In genomic region chr12:7092986-7093460, GRCh38 we compare ENCODE assay signal across 10 cellular contexts. TPM values are rescaled to one million over a fixed set of nuclear protein-coding genes. Genes with fewer than 3 reads are reported as not detected.
DNase-seq lines count a peak whose midpoint lies in the region; ATAC-seq and TF ChIP-seq lines count a peak whose summit lies in the region.
"Had no signal": no experiment of that assay in that cellular context is flagged by ENCODE, and none has a peak within 500 bp of the region (broad histone marks: within the 10 kb centered on the region; RNA-seq: fewer than 3 reads in every experiment).

No MANE protein-coding gene starts in this region.

- DNase-seq in NCI-H2081 treated with DMSO at 0.1 percent for 48 hours (lab: John Stamatoyannopoulos, UW) (no peak), posterior vena cava (ENCODE audit: low spot score) (no peak), mucosa of gallbladder (ENCODE audit: low spot score) (no peak)

- no peak overlapping the region for H3K27ac Mint-ChIP-seq in activated T-helper 17 cell treated with anti-CD3 and anti-CD28 coated beads, Interleukin-2, amount 50 U/mL, for 72 hours

- TF ChIP-seq RAD21 in liver (IDR thresholded peaks at IDR 0.05), result no peak

- no peak overlapping the region; a peak in 1 of 22 replicates for H3K27ac ChIP-seq in BLaER1 treated with 17β-estradiol and CSF1 and Interleukin-3, amounts not matched to agents 10 nM and 100 nM
- H3K27ac ChIP-seq in liver (ENCODE audit: low read depth in 1 of 2, low read length in 2 of 2), result peak overlapping the region; percentile 64 to 89
- H3K27ac ChIP-seq in skin epidermis, result peak overlapping the region in 20 of 21 experiments; percentile 3 to 94 (median 78)

- H3K36me3 ChIP-seq in BLaER1 treated with 17β-estradiol and CSF1 and Interleukin-3, amounts not matched to agents 10 nM and 100 nM, result peaks cover 0 to 7% (median 0%) of the 10 kb centered on the region in 11 experiments; a peak in 5 of 22 replicates
- H3K36me3 ChIP-seq in liver (ENCODE audit: control insufficient read depth in 4 of 4, insufficient read depth in 3 of 4, low read depth in 1 of 4, low read length in 3 of 4), result peaks cover 2 to 21% (median 13%) of the 10 kb centered on the region in 4 donors

- peaks cover 5% of the 10 kb centered on the region for H3K27me3 Mint-ChIP-seq in activated T-helper 17 cell treated with anti-CD3 and anti-CD28 coated beads, Interleukin-2, amount 50 U/mL, for 72 hours
- H3K27me3 Mint-ChIP-seq: activated B cell treated with CpG ODN at 0.5 μM for 24 hours had no signal

- intact Hi-C loops in posterior vena cava (cut with DNase I), result loop anchor here in 1 of 2 donors (1.0 to 10.0 kb wide), 2 partner anchors 16 to 128 kb away; partner anchors contain the start of gene C1RL

- H4K20me1 ChIP-seq in BLaER1 treated with 17β-estradiol and CSF1 and Interleukin-3, amounts not matched to agents 10 nM and 100 nM, result no peaks in the 10 kb centered on the region

- no peaks in the 10 kb centered on the region for H3K4me1 Mint-ChIP-seq in activated T-helper 17 cell treated with anti-CD3 and anti-CD28 coated beads, Interleukin-2, amount 50 U/mL, for 72 hours

- H3K4me2 ChIP-seq in BLaER1 treated with 17β-estradiol and CSF1 and Interleukin-3, amounts not matched to agents 10 nM and 100 nM, result 0 out of 22 replicates have a peak overlapping the region, but pooled peaks of 1 of the 11 experiments have one; percentile 57

- H3K36me3 Mint-ChIP-seq in activated T-helper 17 cell treated with anti-CD3 and anti-CD28 coated beads, Interleukin-2, amount 50 U/mL, for 72 hours (ENCODE audit: low read depth), result peaks cover 4% of the 10 kb centered on the region

- H3K9ac ChIP-seq in BLaER1 treated with 17β-estradiol and CSF1 and Interleukin-3, amounts not matched to agents 10 nM and 100 nM, result peak overlapping the region in 8 of 11 experiments; percentile 4 to 51 (median 36); a peak in 12 of 22 replicates
- H3K9ac ChIP-seq in liver (ENCODE audit: low read depth in 1 of 2, low read length in 2 of 2), result peak overlapping the region in 1 of 2 donors; percentile 65

- TF ChIP-seq CTCF in liver (IDR thresholded peaks at IDR 0.05; ENCODE audit: low read depth, low read length, missing input control), result no peak

- WGBS in liver, result 61% methylated on average over 8 of the region's 8 CpGs

- H3K9me3 Mint-ChIP-seq in activated T-helper 17 cell treated with anti-CD3 and anti-CD28 coated beads, Interleukin-2, amount 50 U/mL, for 72 hours, result no peaks in the 10 kb centered on the region
- H3K9me3 Mint-ChIP-seq: activated B cell treated with CpG ODN at 0.5 μM for 24 hours had no signal

- H3K27me3 ChIP-seq in BLaER1 treated with 17β-estradiol and CSF1 and Interleukin-3, amounts not matched to agents 10 nM and 100 nM, result 0 out of 22 replicates have a peak, but pooled peaks cover 0 to 5% (median 0%) of the 10 kb centered on the region in 11 experiments
- no peaks in the 10 kb centered on the region for H3K27me3 ChIP-seq in liver (ENCODE audit: control insufficient read depth in 4 of 4, insufficient read depth in 4 of 4, low read length in 3 of 4)

- H3K4me1 ChIP-seq in BLaER1 treated with 17β-estradiol and CSF1 and Interleukin-3, amounts not matched to agents 10 nM and 100 nM, result peaks cover 22 to 27% (median 25%) of the 10 kb centered on the region in 10 experiments
- peaks cover 8 to 43% (median 31%) of the 10 kb centered on the region in 4 donors for H3K4me1 ChIP-seq in liver (ENCODE audit: control insufficient read depth in 4 of 4, insufficient read depth in 4 of 4, low read length in 3 of 4)

- H3K4me3 ChIP-seq in BLaER1 treated with 17β-estradiol and CSF1 and Interleukin-3, amounts not matched to agents 10 nM and 100 nM, result no peak overlapping the region
- H3K4me3 ChIP-seq in liver (ENCODE audit: low read depth in 1 of 3, low read length in 3 of 3), result no peak overlapping the region
- H3K4me3 ChIP-seq in skin epidermis, result no peak overlapping the region

- H3K4me3 Mint-ChIP-seq in activated T-helper 17 cell treated with anti-CD3 and anti-CD28 coated beads, Interleukin-2, amount 50 U/mL, for 72 hours, result peak overlapping the region; percentile 84

- H3K9me3 ChIP-seq in BLaER1 treated with 17β-estradiol and CSF1 and Interleukin-3, amounts not matched to agents 10 nM and 100 nM (replicated peaks in 1 of 11), result no peaks in the 10 kb centered on the region
- H3K9me3 ChIP-seq in liver (ENCODE audit: control insufficient read depth in 4 of 4, low read length in 3 of 4), result no peaks in the 10 kb centered on the region

- no peak for ATAC-seq in activated T-helper 17 cell treated with anti-CD3 and anti-CD28 coated beads, Interleukin-2, amount 50 U/mL, for 72 hours (replicated peaks)
- ATAC-seq in HG03159 (IDR thresholded peaks at IDR 0.05; ENCODE audit: unreplicated experiment), result no peak

TF ChIP-seq in liver, 16 proteins besides CTCF, POLR2A, EP300 and RAD21 (continues in another document):
- TF ChIP-seq FOXA1 (IDR thresholded peaks at IDR 0.05) (no peak), ZBTB33 (IDR thresholded peaks at IDR 0.05) (no peak), RXRA (IDR thresholded peaks at IDR 0.05) (no peak), GABPA (IDR thresholded peaks at IDR 0.05 in 1 of 2, conservative IDR thresholded peaks at IDR 0.05 in 1 of 2) (no peak), SP1 (IDR thresholded peaks at IDR 0.05) (no peak), EGR1 (IDR thresholded peaks at IDR 0.05; ENCODE audit: low read depth in 2 of 2) (no peak), NR2F2 (IDR thresholded peaks at IDR 0.05) (no peak), FOXA2 (IDR thresholded peaks at IDR 0.05) (no peak), ATF3 (IDR thresholded peaks at IDR 0.05) (no peak), JUND (IDR thresholded peaks at IDR 0.05) (no peak)

RNA-seq across cellular contexts. Expression of gene C1R, which starts 0.8 kb away (rescaled TPM):
- total RNA-seq in activated T-helper 17 cell treated with anti-CD3 and anti-CD28 coated beads, Interleukin-2, amount 50 U/mL, for 72 hours, result 1 to 10 TPM; 3.2 to 3.3 TPM
- total RNA-seq in liver, result 1,000 to 10,000 TPM in 1 of 2 donors, 100 to 1,000 TPM in 1; 211 to 1,249 TPM
- polyA plus RNA-seq in liver, result 1,000 to 10,000 TPM; 1,058 to 1,822 TPM
- total RNA-seq in posterior vena cava, result 1,000 to 10,000 TPM; 1,008 to 1,686 TPM
- total RNA-seq in mucosa of gallbladder, result 303 TPM

RNA-seq across cellular contexts. Expression of gene C1RL, which starts 16.0 kb away (rescaled TPM):
- 10 to 100 TPM; 14.0 to 30.6 TPM for total RNA-seq in activated T-helper 17 cell treated with anti-CD3 and anti-CD28 coated beads, Interleukin-2, amount 50 U/mL, for 72 hours
- 100 to 1,000 TPM in 1 of 2 donors, 10 to 100 TPM in 1; 67.5 to 188 TPM for total RNA-seq in liver
- polyA plus RNA-seq in liver, result 100 to 1,000 TPM; 104 to 145 TPM
- total RNA-seq in posterior vena cava, result 100 to 1,000 TPM in 1 of 2 donors, 10 to 100 TPM in 1; 79.5 to 122 TPM
- total RNA-seq in mucosa of gallbladder, result 49.6 TPM

RNA-seq across cellular contexts. Expression of gene C1S, which starts 32.5 kb away (rescaled TPM):
- 10 to 100 TPM in 1 of 2 donors, 1 to 10 TPM in 1; 6.9 to 13.1 TPM for total RNA-seq in activated T-helper 17 cell treated with anti-CD3 and anti-CD28 coated beads, Interleukin-2, amount 50 U/mL, for 72 hours
- total RNA-seq in liver, result 1,000 to 10,000 TPM in 1 of 2 donors, 100 to 1,000 TPM in 1; 267 to 2,029 TPM
- polyA plus RNA-seq in liver, result 1,000 to 10,000 TPM; 1,439 to 1,696 TPM
- total RNA-seq in posterior vena cava, result 100 to 1,000 TPM; 585 to 986 TPM
- 319 TPM for total RNA-seq in mucosa of gallbladder
- polyA plus RNA-seq: CD14-positive monocyte had no signal

RNA-seq across cellular contexts. Expression of gene RBP5, which starts 35.7 kb away (rescaled TPM):
- total RNA-seq in activated T-helper 17 cell treated with anti-CD3 and anti-CD28 coated beads, Interleukin-2, amount 50 U/mL, for 72 hours, result not detected
- total RNA-seq in liver (10 to 100 TPM; 12.9 to 47.1 TPM), posterior vena cava (1 to 10 TPM; 5.1 to 5.7 TPM), mucosa of gallbladder (7.1 TPM)
- 100 to 1,000 TPM in 1 of 2 donors, 10 to 100 TPM in 1; 80.2 to 108 TPM for polyA plus RNA-seq in liver
- total RNA-seq: activated B cell treated with CpG ODN at 0.5 μM for 24 hours had no signal
- polyA plus RNA-seq: CD14-positive monocyte had no signal

RNA-seq across cellular contexts. Expression of gene CLSTN3, which starts 37.1 kb away (rescaled TPM):
- total RNA-seq in activated T-helper 17 cell treated with anti-CD3 and anti-CD28 coated beads, Interleukin-2, amount 50 U/mL, for 72 hours, result 10 to 100 TPM; 51.8 to 61.9 TPM
- total RNA-seq in liver (10 to 100 TPM; 27.1 to 37.2 TPM), posterior vena cava (10 to 100 TPM; 31.0 to 31.7 TPM), mucosa of gallbladder (40.6 TPM)
- 10 to 100 TPM in 1 of 2 donors, 1 to 10 TPM in 1; 6.1 to 26.5 TPM for polyA plus RNA-seq in liver
- polyA plus RNA-seq: CD14-positive monocyte had no signal

Comparison
In these comparisons a context has a peak if more than half of its experiments do, and no peak if none do; other contexts are left out.
1. H3K27ac ChIP-seq: peak in liver (2 of 2) and skin epidermis (20 of 21); none in BLaER1 treated with 17β-estradiol and CSF1 and Interleukin-3, amounts not matched to agents 10 nM and 100 nM (0 of 11).
2. RNA of gene C1R, which starts 0.8 kb away (total RNA-seq): 1,008 to 1,686 TPM in posterior vena cava, 211 to 1,249 TPM in liver and 303 TPM in mucosa of gallbladder (single experiment); 3.2 to 3.3 TPM in activated T-helper 17 cell treated with anti-CD3 and anti-CD28 coated beads, Interleukin-2, amount 50 U/mL, for 72 hours; every median in the first group is over 10 times any median in the second.
3. RNA of gene C1S, which starts 32.5 kb away (total RNA-seq): 267 to 2,029 TPM in liver, 585 to 986 TPM in posterior vena cava and 319 TPM in mucosa of gallbladder (single experiment); 6.9 to 13.1 TPM in activated T-helper 17 cell treated with anti-CD3 and anti-CD28 coated beads, Interleukin-2, amount 50 U/mL, for 72 hours; every median in the first group is over 10 times any median in the second.